8 cellular contexts compared by ENCODE assay signal in genomic region chr14:53217283-53217994, GRCh38.
DNase-seq lines count a peak whose midpoint lies in the region; ATAC-seq lines count a peak whose summit lies in the region.

No MANE protein-coding gene starts in this region.

- CTCF ChIA-PET in activated CD4-positive, alpha-beta memory T cell treated with anti-CD3 and anti-CD28 coated beads, Interleukin-2, amount 10 ng/mL, durations not matched to agents 7 days and 5 days (lab: Charles Lee), result interaction anchor here (0.8 to 2.0 kb wide), 9 partner anchors 14 to 161 kb away, joined by 3 to 13 read pairs (median 5); partner anchors contain the start of gene DDHD1

- peaks cover 0 to 1% (median 0%) of the 10 kb centered on the region in 7 donors for H3K9me3 Mint-ChIP-seq in CD4-positive, CD25-positive, alpha-beta regulatory T cell
- no peaks in the 10 kb centered on the region for H3K9me3 Mint-ChIP-seq in activated CD4-positive, alpha-beta memory T cell treated with anti-CD3 and anti-CD28 coated beads, Interleukin-2, amount 10 ng/mL, durations not matched to agents 7 days and 5 days

- no peaks in the 10 kb centered on the region for H3K4me1 ChIP-seq in CD4-positive, CD25-positive, alpha-beta regulatory T cell (ENCODE audit: control insufficient read depth, insufficient read depth, low read length, poor library complexity, severe bottlenecking)
- no peaks in the 10 kb centered on the region for H3K4me1 ChIP-seq in endocrine pancreas (ENCODE audit: control insufficient read depth, insufficient read depth, low read length)

- peaks cover 4% of the 10 kb centered on the region for H3K27me3 Mint-ChIP-seq in CD4-positive, CD25-positive, alpha-beta regulatory T cell
- no peaks in the 10 kb centered on the region for H3K27me3 Mint-ChIP-seq in activated CD4-positive, alpha-beta memory T cell treated with anti-CD3 and anti-CD28 coated beads, Interleukin-2, amount 10 ng/mL, durations not matched to agents 7 days and 5 days

- H3K4me3 ChIP-seq in CD4-positive, CD25-positive, alpha-beta regulatory T cell (ENCODE audit: low read depth, low read length), result peak overlapping the region; percentile 71
- peak overlapping the region; percentile 29 for H3K4me3 ChIP-seq in endocrine pancreas (ENCODE audit: control insufficient read depth, insufficient read depth, low read length)

- peak overlapping the region in 2 of 3 donors; percentile 62 to 75 for H3K27ac Mint-ChIP-seq in CD4-positive, CD25-positive, alpha-beta regulatory T cell
- peak overlapping the region; percentile 62 for H3K27ac Mint-ChIP-seq in activated CD4-positive, alpha-beta memory T cell treated with anti-CD3 and anti-CD28 coated beads, Interleukin-2, amount 10 ng/mL, durations not matched to agents 7 days and 5 days

- no peaks in the 10 kb centered on the region for H3K27me3 ChIP-seq in CD4-positive, CD25-positive, alpha-beta regulatory T cell (ENCODE audit: control insufficient read depth, insufficient read depth, low read length)
- no peaks in the 10 kb centered on the region for H3K27me3 ChIP-seq in endocrine pancreas (ENCODE audit: control insufficient read depth, insufficient read depth, low read length)

- H3K4me1 Mint-ChIP-seq in CD4-positive, CD25-positive, alpha-beta regulatory T cell, result peaks cover 0 to 16% (median 8%) of the 10 kb centered on the region in 4 donors
- H3K4me1 Mint-ChIP-seq in activated CD4-positive, alpha-beta memory T cell treated with anti-CD3 and anti-CD28 coated beads, Interleukin-2, amount 10 ng/mL, durations not matched to agents 7 days and 5 days, result peaks cover 16% of the 10 kb centered on the region

- H3K9me3 ChIP-seq in CD4-positive, CD25-positive, alpha-beta regulatory T cell (ENCODE audit: control insufficient read depth in 2 of 2, low read length in 2 of 2), result no peaks in the 10 kb centered on the region
- no peaks in the 10 kb centered on the region for H3K9me3 ChIP-seq in endocrine pancreas (ENCODE audit: control insufficient read depth, low read length)

- peak; percentile 84 to 94 for ATAC-seq in CD4-positive, CD25-positive, alpha-beta regulatory T cell (ENCODE audit: low read depth in 2 of 2)
- ATAC-seq in HG03439 (IDR thresholded peaks at IDR 0.05; ENCODE audit: unreplicated experiment), result peak; percentile 98

- no peaks in the 10 kb centered on the region for H3K36me3 ChIP-seq in CD4-positive, CD25-positive, alpha-beta regulatory T cell (ENCODE audit: control insufficient read depth, insufficient read depth, low read length)
- no peaks in the 10 kb centered on the region for H3K36me3 ChIP-seq in endocrine pancreas (ENCODE audit: control insufficient read depth, insufficient read depth, low read length)

- peak; percentile 61 to 79 (median 69) for DNase-seq in CD4-positive, CD25-positive, alpha-beta regulatory T cell
- DNase-seq in GM19240 (ENCODE audit: insufficient read length, low spot score) (peak; percentile 41), NCI-H526 treated with DMSO at 0.1 percent for 48 hours (lab: John Stamatoyannopoulos, UW) (peak; percentile 20), mucosa of gallbladder (ENCODE audit: low spot score) (peak; percentile 50)
- peak; percentile 80 for DNase-seq in activated CD4-positive, alpha-beta memory T cell treated with anti-CD3 and anti-CD28 coated beads, Interleukin-2, amount 10 ng/mL, durations not matched to agents 7 days and 5 days
- DNase-seq in stimulated activated CD8-positive, alpha-beta memory T cell treated with anti-CD3 and anti-CD28 coated beads, Interleukin-4, amount 100 ng/mL, for 4 hours (ENCODE audit: low read depth in 2 of 2, low spot score in 1 of 2), result peak; percentile 0 to 38

- H3K36me3 Mint-ChIP-seq in CD4-positive, CD25-positive, alpha-beta regulatory T cell, result no peaks in the 10 kb centered on the region
- no peaks in the 10 kb centered on the region for H3K36me3 Mint-ChIP-seq in activated CD4-positive, alpha-beta memory T cell treated with anti-CD3 and anti-CD28 coated beads, Interleukin-2, amount 10 ng/mL, durations not matched to agents 7 days and 5 days (ENCODE audit: low read depth)

- H3K4me3 Mint-ChIP-seq in CD4-positive, CD25-positive, alpha-beta regulatory T cell, result peak overlapping the region; percentile 78 to 94 (median 90)
- H3K4me3 Mint-ChIP-seq in activated CD4-positive, alpha-beta memory T cell treated with anti-CD3 and anti-CD28 coated beads, Interleukin-2, amount 10 ng/mL, durations not matched to agents 7 days and 5 days, result peak overlapping the region; percentile 80

- H3K27ac ChIP-seq in CD4-positive, CD25-positive, alpha-beta regulatory T cell (ENCODE audit: insufficient read depth, low read length, poor library complexity, severe bottlenecking), result no peak overlapping the region

- POLR2A ChIA-PET in activated CD4-positive, alpha-beta memory T cell treated with anti-CD3 and anti-CD28 coated beads, Interleukin-2, amount 10 ng/mL, durations not matched to agents 7 days and 5 days (lab: Charles Lee), result interaction anchor here (0.7 to 3.1 kb wide), 4 partner anchors 31 to 109 kb away, joined by 3 to 22 read pairs (median 4); partner anchors contain the start of gene DDHD1

- H3K9ac ChIP-seq in endocrine pancreas (ENCODE audit: control insufficient read depth, insufficient read depth, low read length), result no peak overlapping the region

Comparison
In these comparisons a context has a peak if more than half of its experiments do, and no peak if none do; other contexts are left out.
1. DNase-seq: peak in every context shown above with its lines; median percentile 80 in activated CD4-positive, alpha-beta memory T cell treated with anti-CD3 and anti-CD28 coated beads, Interleukin-2, amount 10 ng/mL, durations not matched to agents 7 days and 5 days; 69 in CD4-positive, CD25-positive, alpha-beta regulatory T cell; 50 in mucosa of gallbladder; 41 in GM19240; 20 in NCI-H526 treated with DMSO at 0.1 percent for 48 hours; 19 in stimulated activated CD8-positive, alpha-beta memory T cell treated with anti-CD3 and anti-CD28 coated beads, Interleukin-4, amount 100 ng/mL, for 4 hours.